7 cellular contexts compared by ENCODE assay signal in genomic region chr17:74089869-74090464, GRCh38.
DNase-seq lines count a peak whose midpoint lies in the region; ATAC-seq, FAIRE-seq and TF ChIP-seq lines count a peak whose summit lies in the region.

No MANE protein-coding gene starts in this region.

- H3K4me3 ChIP-seq in IMR-90 (ENCODE audit: insufficient read depth, low read depth, low read length) (no peak overlapping the region), PC-9 (no peak overlapping the region), K562 (no peak overlapping the region), mesenchymal stem cell (ENCODE audit: insufficient read depth in 1 of 2, low read depth in 1 of 2, low read length in 2 of 2) (no peak overlapping the region)

- H2BK120ac ChIP-seq in IMR-90 (ENCODE audit: low read depth, low read length) = no peak overlapping the region
- H2BK120ac ChIP-seq in mesenchymal stem cell (ENCODE audit: low read depth, low read length) = no peak overlapping the region

- H2BK20ac ChIP-seq in IMR-90 (ENCODE audit: low read depth, low read length) = no peak overlapping the region

- H2BK12ac ChIP-seq in mesenchymal stem cell (ENCODE audit: low read length in 2 of 2) = no peak overlapping the region

- 0 out of 2 replicates have a peak, but pooled peaks have one; percentile 14 for TF ChIP-seq CTCF in IMR-90 (conservative IDR thresholded peaks at IDR 0.05; ENCODE audit: low read depth, low read length)
- TF ChIP-seq CTCF in PC-9 (conservative IDR thresholded peaks at IDR 0.05) = peak; percentile 74
- TF ChIP-seq CTCF in K562 (IDR thresholded peaks at IDR 0.05 in 2 of 3, conservative IDR thresholded peaks at IDR 0.05 in 1 of 3; ENCODE audit: insufficient read depth in 2 of 3, low read depth in 1 of 3, low read length in 3 of 3) = peak; percentile 69 to 83 (median 78)

- peak; percentile 84 for FAIRE-seq in K562 (lab: Jason Lieb, UNC)

- POLR2A ChIA-PET in IMR-90 (lab: Charles Lee; ENCODE audit: unreplicated experiment) = no interaction called here
- POLR2A ChIA-PET in PC-9 (lab: Charles Lee; ENCODE audit: unreplicated experiment) = no interaction called here
- POLR2A ChIA-PET in K562 (lab: Yijun Ruan, JAX) = no interaction called here

- H3K4ac ChIP-seq in IMR-90 (ENCODE audit: low read depth, low read length) (no peak overlapping the region), mesenchymal stem cell (ENCODE audit: low read depth in 1 of 2, low read length in 2 of 2) (no peak overlapping the region)

- H3K14ac ChIP-seq in IMR-90 (replicated peaks; ENCODE audit: low read depth, low read length) = no peak overlapping the region
- no peak overlapping the region for H3K14ac ChIP-seq in mesenchymal stem cell (ENCODE audit: low read length in 2 of 2)

- H2BK15ac ChIP-seq in IMR-90 (ENCODE audit: low read depth, low read length) = no peak overlapping the region
- no peak overlapping the region for H2BK15ac ChIP-seq in mesenchymal stem cell (ENCODE audit: low read depth, poor library complexity, severe bottlenecking)

- TF ChIP-seq POLR2A in IMR-90 (IDR thresholded peaks at IDR 0.05; ENCODE audit: low read depth, low read length) (no peak), K562 (conservative IDR thresholded peaks at IDR 0.05) (no peak)

- H2AFZ ChIP-seq in IMR-90 (replicated peaks; ENCODE audit: low read length, poor library complexity) (no peak overlapping the region), PC-9 (no peak overlapping the region), K562 (ENCODE audit: low read depth, low read length) (no peak overlapping the region), mesenchymal stem cell (ENCODE audit: low read depth, low read length) (no peak overlapping the region)

- no TSS peak for BruUV-seq in IMR-90 (replicated peaks; lab: Mats Ljungman, UMichigan)
- BruUV-seq in PC-9 (replicated peaks; lab: Mats Ljungman, UMichigan) = no TSS peak
- BruUV-seq in K562 (replicated peaks; lab: Mats Ljungman, UMichigan) = no TSS peak

- WGBS in IMR-90 (ENCODE audit: extremely low coverage in 2 of 2, insufficient read length in 1 of 2), 2 experiments = no CpG with 5 or more reads among the region's 4 CpGs
- 0% methylated on average over 3 of the region's 4 CpGs for WGBS in K562 (ENCODE audit: insufficient coverage, low coverage, missing lambda C conversion rate)
- WGBS in mesenchymal stem cell = 37% methylated on average over 4 of the region's 4 CpGs

- in situ Hi-C loops in IMR-90 (cut with MboI; ENCODE audit: low sequenced_read_pairs) = loop anchor here (10.0 to 25.0 kb wide), 2 partner anchors 65 to 203 kb away; no protein-coding TSS in a partner anchor
- in situ Hi-C loops in K562 (cut with MboI) = no loop called here

- H2BK5ac ChIP-seq in IMR-90 (ENCODE audit: low read depth, low read length, poor library complexity, severe bottlenecking) (no peak overlapping the region), mesenchymal stem cell (ENCODE audit: low read depth, low read length, poor library complexity, severe bottlenecking) (no peak overlapping the region)

- no peak overlapping the region for H2AK9ac ChIP-seq in IMR-90 (replicated peaks; ENCODE audit: low read depth, low read length, poor library complexity)

- no peak for ATAC-seq in IMR-90 (ENCODE audit: low read depth)
- ATAC-seq in K562 = peak; percentile 90

- H3K36me3 ChIP-seq in IMR-90 (ENCODE audit: control insufficient read depth, insufficient read depth, low read length) (no peaks in the 10 kb centered on the region), PC-9 (ENCODE audit: low read depth) (no peaks in the 10 kb centered on the region), K562 (ENCODE audit: control insufficient read depth, insufficient read depth, low read length) (no peaks in the 10 kb centered on the region), mesenchymal stem cell (ENCODE audit: control insufficient read depth in 1 of 2, insufficient read depth in 2 of 2, low read depth in 1 of 2, low read length in 2 of 2) (no peaks in the 10 kb centered on the region)

- H3F3A ChIP-seq in PC-9 (ENCODE audit: insufficient read depth, low read depth) = no peaks in the 10 kb centered on the region

- TF ChIP-seq RAD21 in IMR-90 (IDR thresholded peaks at IDR 0.05; ENCODE audit: low read length) = no peak
- peak in 1 of 2 experiments; percentile 75; a peak in 2 of 4 replicates for TF ChIP-seq RAD21 in K562 (CRISPR knock-in tag; conservative IDR thresholded peaks at IDR 0.05 in 1 of 2, IDR thresholded peaks at IDR 0.05 in 1 of 2)

- DNase-seq in EH (ENCODE audit: low read depth) (peak; percentile 8), IMR-90 (no peak), PC-9 (peak; percentile 38 to 43), K562 (ENCODE audit: extremely low read depth in 1 of 4, low spot score in 3 of 4) (peak; percentile 62 to 71 (median 69)), mesenchymal stem cell (peak; percentile 8), ureter (ENCODE audit: low spot score) (peak; percentile 51), DMS79 treated with DMSO at 0.1 percent for 48 hours (lab: John Stamatoyannopoulos, UW) (no peak)

- no peak overlapping the region for H4K5ac ChIP-seq in IMR-90 (ENCODE audit: low read depth, low read length)

- H3K27ac ChIP-seq in IMR-90 (ENCODE audit: insufficient read depth, low read length) (no peak overlapping the region), PC-9 (no peak overlapping the region), K562 (ENCODE audit: extremely low read depth, low read depth, low read length) (no peak overlapping the region), mesenchymal stem cell (ENCODE audit: low read length, poor library complexity, severe bottlenecking) (no peak overlapping the region)

- no peaks in the 10 kb centered on the region for H3K9me2 ChIP-seq in PC-9 (ENCODE audit: insufficient read depth)

- dilution Hi-C loops in IMR-90 (cut with HindIII; ENCODE audit: low sequenced_read_pairs, unreplicated experiment) = no loop called here

- H3K23ac ChIP-seq in IMR-90 (ENCODE audit: low read depth, low read length) = no peak overlapping the region
- no peak overlapping the region for H3K23ac ChIP-seq in mesenchymal stem cell (ENCODE audit: low read length in 2 of 2)

- no peaks in the 10 kb centered on the region for H3K9me1 ChIP-seq in IMR-90 (ENCODE audit: insufficient read depth, low read length)
- H3K9me1 ChIP-seq in K562 (ENCODE audit: control insufficient read depth, insufficient read depth, low read length) = peaks cover 3% of the 10 kb centered on the region

- H3K18ac ChIP-seq in IMR-90 (ENCODE audit: low read depth, low read length) (no peak overlapping the region), mesenchymal stem cell (ENCODE audit: low read depth in 1 of 2, low read length in 2 of 2) (no peak overlapping the region)

- intact Hi-C loops in IMR-90 (cut with micrococcal nuclease) = no loop called here
- intact Hi-C loops in PC-9 (cut with micrococcal nuclease; ENCODE audit: unreplicated experiment) = loop anchor here (1.0 kb wide), 1 partner anchor 86 kb away; no protein-coding TSS in a partner anchor
- intact Hi-C loops in K562 (cut with micrococcal nuclease) = loop anchor here (1.0 to 2.0 kb wide), 2 partner anchors 86 to 109 kb away; no protein-coding TSS in a partner anchor

- H3K79me2 ChIP-seq in PC-9 (ENCODE audit: low read depth) (no peaks in the 10 kb centered on the region), K562 (ENCODE audit: control insufficient read depth, insufficient read depth, low read length) (no peaks in the 10 kb centered on the region)

- H3K4me1 ChIP-seq in IMR-90 (ENCODE audit: control insufficient read depth, insufficient read depth, low read length) = no peaks in the 10 kb centered on the region
- no peaks in the 10 kb centered on the region for H3K4me1 ChIP-seq in PC-9 (replicated peaks; ENCODE audit: insufficient read depth)
- H3K4me1 ChIP-seq in K562 (replicated peaks in 1 of 2; ENCODE audit: control insufficient read depth in 2 of 2, insufficient read depth in 2 of 2, low read length in 2 of 2) = no peaks in the 10 kb centered on the region
- peaks cover 1% of the 10 kb centered on the region for H3K4me1 ChIP-seq in mesenchymal stem cell (ENCODE audit: control insufficient read depth, insufficient read depth, low read depth, low read length)

- H4K91ac ChIP-seq in IMR-90 (ENCODE audit: insufficient read depth, low read depth, low read length) (no peak overlapping the region), mesenchymal stem cell (ENCODE audit: low read length) (no peak overlapping the region)

- no peaks in the 10 kb centered on the region for H3K79me1 ChIP-seq in IMR-90 (ENCODE audit: low read depth in 1 of 2, low read length in 2 of 2)
- H3K79me1 ChIP-seq in mesenchymal stem cell (replicated peaks; ENCODE audit: low read length, poor library complexity, severe bottlenecking) = no peaks in the 10 kb centered on the region

- H3K9me3 ChIP-seq in IMR-90 (ENCODE audit: control insufficient read depth, insufficient read depth, low read length) (peaks cover 30% of the 10 kb centered on the region), PC-9 (ENCODE audit: insufficient read depth, low read depth) (0 out of 2 replicates have a peak, but pooled peaks cover 6% of the 10 kb centered on the region), K562 (replicated peaks; ENCODE audit: control insufficient read depth, insufficient read depth, low read depth, low read length) (no peaks in the 10 kb centered on the region), mesenchymal stem cell (ENCODE audit: control insufficient read depth, low read length) (peaks cover 17% of the 10 kb centered on the region)

- no peaks in the 10 kb centered on the region for H4K20me1 ChIP-seq in IMR-90 (ENCODE audit: insufficient read depth, low read length)
- no peaks in the 10 kb centered on the region for H4K20me1 ChIP-seq in PC-9 (ENCODE audit: insufficient read depth)
- H4K20me1 ChIP-seq in K562 (replicated peaks; ENCODE audit: control insufficient read depth, insufficient read depth, low read length) = no peaks in the 10 kb centered on the region

- H3K9ac ChIP-seq in IMR-90 (ENCODE audit: low read depth, low read length) = no peak overlapping the region
- no peak overlapping the region for H3K9ac ChIP-seq in K562 (ENCODE audit: insufficient read depth in 1 of 2, low read depth in 2 of 2, low read length in 2 of 2)
- H3K9ac ChIP-seq in mesenchymal stem cell (ENCODE audit: low read length) = no peak overlapping the region

- no peak overlapping the region for H4K8ac ChIP-seq in IMR-90 (ENCODE audit: low read depth in 2 of 2, low read length in 2 of 2)
- H4K8ac ChIP-seq in mesenchymal stem cell (ENCODE audit: low read length) = no peak overlapping the region

- H3K27me3 ChIP-seq in IMR-90 (ENCODE audit: control insufficient read depth, insufficient read depth, low read length) (no peaks in the 10 kb centered on the region), PC-9 (ENCODE audit: insufficient read depth, low read depth) (peaks cover 72% of the 10 kb centered on the region), K562 (ENCODE audit: control insufficient read depth in 2 of 2, insufficient read depth in 2 of 2, low read length in 2 of 2) (peaks cover 0 to 5% of the 10 kb centered on the region in 2 experiments; a peak in 2 of 5 replicates), mesenchymal stem cell (ENCODE audit: control insufficient read depth in 1 of 2, insufficient read depth in 1 of 2, low read length in 2 of 2) (peaks cover 0 to 53% of the 10 kb centered on the region in 2 experiments)

- CTCF ChIA-PET in IMR-90 (lab: Yijun Ruan, JAX) (no interaction called here), PC-9 (lab: Charles Lee) (interaction anchor here (1.2 kb wide), 1 partner anchor 110 kb away, joined by 4 read pairs; no protein-coding TSS in a partner anchor), K562 (lab: Yijun Ruan, JAX; ENCODE audit: low intra/inter-chr PET ratio) (no interaction called here)

- TF ChIP-seq EP300 in K562 (IDR thresholded peaks at IDR 0.05; ENCODE audit: low read length) = no peak

- H3K4me2 ChIP-seq in IMR-90 (ENCODE audit: low read depth, low read length) = no peak overlapping the region
- no peak overlapping the region for H3K4me2 ChIP-seq in PC-9
- H3K4me2 ChIP-seq in K562 (ENCODE audit: insufficient read depth, low read length) = no peak overlapping the region
- H3K4me2 ChIP-seq in mesenchymal stem cell (ENCODE audit: low read length, poor library complexity, severe bottlenecking) = no peak overlapping the region

- no peak overlapping the region for H3K56ac ChIP-seq in IMR-90 (ENCODE audit: extremely low read depth, insufficient read depth, low read length)

- H2AK5ac ChIP-seq in IMR-90 (ENCODE audit: low read depth, low read length) = no peak overlapping the region
- H2AK5ac ChIP-seq in mesenchymal stem cell (ENCODE audit: low read length, severe bottlenecking) = no peak overlapping the region

Comparison
In these comparisons a context has a peak if more than half of its experiments do, and no peak if none do; other contexts are left out.
1. DNase-seq: peak in EH (single experiment), PC-9 (2 of 2), K562 (4 of 4), mesenchymal stem cell (single experiment) and ureter (single experiment); none in IMR-90 (single experiment) and DMS79 treated with DMSO at 0.1 percent for 48 hours (single experiment).
2. CTCF ChIP-seq: peak in every context shown above with its lines; median percentile 78 in K562; 74 in PC-9; 14 in IMR-90.